Comparison of ENCODE assay signal across 9 cellular contexts in the genomic region with DNA sequence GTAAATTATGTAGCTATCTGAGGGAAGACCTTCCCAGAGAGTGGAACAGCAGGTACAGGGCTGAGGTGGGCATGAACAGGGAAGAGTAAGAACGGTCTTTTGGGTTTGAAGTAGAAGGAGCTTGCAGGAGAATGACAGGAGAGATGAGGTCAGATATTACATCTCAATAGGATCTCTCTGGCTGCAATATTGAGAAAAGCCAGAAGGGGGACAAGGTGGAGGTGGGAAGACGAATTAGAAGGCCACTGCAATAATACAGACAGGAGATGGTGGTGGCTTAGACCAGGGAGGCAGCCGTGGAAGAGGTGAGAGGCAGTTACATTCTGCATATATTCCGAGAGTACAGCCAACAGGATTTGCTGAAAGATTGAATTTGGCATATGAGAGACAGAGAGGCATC.
DNase-seq lines count a peak whose midpoint lies in the region; ATAC-seq, FAIRE-seq and TF ChIP-seq lines count a peak whose summit lies in the region.
"Had no signal": no experiment of that assay in that cellular context is flagged by ENCODE, and none has a peak within 500 bp of the region (broad histone marks: within the 10 kb centered on the region; RNA-seq: fewer than 3 reads in every experiment).

No MANE protein-coding gene starts in this region.

- ATAC-seq in HG02981 (IDR thresholded peaks at IDR 0.05; ENCODE audit: unreplicated experiment) (peak; percentile 86), left ventricle myocardium superior (no peak)
- no peak for ATAC-seq in CD8-positive, alpha-beta T cell

- in situ Hi-C loops in ACHN (cut with HindIII; ENCODE audit: low pct_ligation_motif_present, low pct_unique_long_range_greater_than_20kb, low sequenced_read_pairs) = no loop called here

- no peak for TF ChIP-seq CTCF in CD8-positive, alpha-beta T cell (IDR thresholded peaks at IDR 0.05)

- H3K27me3 Mint-ChIP-seq in CD8-positive, alpha-beta T cell (ENCODE audit: low read depth) = peaks cover 5% of the 10 kb centered on the region

- H3K27me3 ChIP-seq in CD8-positive, alpha-beta T cell (ENCODE audit: insufficient read depth, low read length) = no peaks in the 10 kb centered on the region

- no peak overlapping the region for H3K4me3 Mint-ChIP-seq in CD8-positive, alpha-beta T cell

- H3K4me1 Mint-ChIP-seq in CD8-positive, alpha-beta T cell (ENCODE audit: low read depth) = no peaks in the 10 kb centered on the region

- H3K27ac ChIP-seq in CD8-positive, alpha-beta T cell (ENCODE audit: low read depth, low read length) = no peak overlapping the region
- H3K27ac ChIP-seq: HL-60 had no signal

- no peaks in the 10 kb centered on the region for H3K36me3 ChIP-seq in CD8-positive, alpha-beta T cell (ENCODE audit: insufficient read depth, low read length)

- POLR2A ChIA-PET in CD8-positive, alpha-beta T cell (lab: Charles Lee) = no interaction called here

- CTCF ChIA-PET in CD8-positive, alpha-beta T cell (lab: Charles Lee) = no interaction called here

- DNase-seq in ACHN (peak; percentile 61), GM18507 (ENCODE audit: extremely low spot score, insufficient read length, low read depth) (no peak), RKO (ENCODE audit: low spot score) (peak; percentile 51), kidney tubule cell (ENCODE audit: low spot score) (peak; percentile 36), left ventricle myocardium superior (no peak), GOT3 (lab: John Stamatoyannopoulos, UW) (no peak)
- no peak for DNase-seq in CD8-positive, alpha-beta T cell

- peak; percentile 81 for FAIRE-seq in GM18507 (lab: Jason Lieb, UNC)

- H3K4me1 ChIP-seq in CD8-positive, alpha-beta T cell (ENCODE audit: insufficient read depth, low read length) = no peaks in the 10 kb centered on the region

- no peak overlapping the region for H3K27ac Mint-ChIP-seq in CD8-positive, alpha-beta T cell

- no peaks in the 10 kb centered on the region for H3K36me3 Mint-ChIP-seq in CD8-positive, alpha-beta T cell

- H3K9me3 ChIP-seq in CD8-positive, alpha-beta T cell (ENCODE audit: low read length) = no peaks in the 10 kb centered on the region

- intact Hi-C loops in left ventricle myocardium superior (cut with micrococcal nuclease) = no loop called here
- intact Hi-C loops in CD8-positive, alpha-beta T cell (cut with DNase I, micrococcal nuclease) = no loop called here

- H3K4me3 ChIP-seq in CD8-positive, alpha-beta T cell (ENCODE audit: low read depth, low read length) = no peak overlapping the region

- peaks cover 3% of the 10 kb centered on the region for H3K9me3 Mint-ChIP-seq in CD8-positive, alpha-beta T cell

Comparison
In these comparisons a context has a peak if more than half of its experiments do, and no peak if none do; other contexts are left out.
1. DNase-seq: peak in ACHN (single experiment), RKO (single experiment) and kidney tubule cell (single experiment); none in GM18507 (single experiment), left ventricle myocardium superior (single experiment), GOT3 (single experiment) and CD8-positive, alpha-beta T cell (0 of 7).